12 cellular contexts compared by ENCODE assay signal in genomic region chr16:57600952-57601580, GRCh38. TPM values are rescaled to one million over a fixed set of nuclear protein-coding genes. Genes with fewer than 3 reads are reported as not detected.
DNase-seq lines count a peak whose midpoint lies in the region; ATAC-seq, FAIRE-seq and TF ChIP-seq lines count a peak whose summit lies in the region.
"Had no signal": no experiment of that assay in that cellular context is flagged by ENCODE, and none has a peak within 500 bp of the region (broad histone marks: within the 10 kb centered on the region; RNA-seq: fewer than 3 reads in every experiment).

No MANE protein-coding gene starts in this region.

- CTCF ChIA-PET in RWPE1 (lab: Yijun Ruan, JAX): interaction anchor here (0.6 to 3.6 kb wide), 15 partner anchors 11 to 304 kb away, joined by 3 to 22 read pairs (median 3); no protein-coding TSS in a partner anchor

- peaks cover 0 to 14% (median 5%) of the 10 kb centered on the region in 7 donors for H3K9me3 Mint-ChIP-seq in CD4-positive, CD25-positive, alpha-beta regulatory T cell
- peaks cover 0 to 12% of the 10 kb centered on the region in 2 donors for H3K9me3 Mint-ChIP-seq in activated naive CD4-positive, alpha-beta T cell treated with anti-CD3 and anti-CD28 coated beads, Interleukin-2, amount 50 U/mL, for 72 hours
- H3K9me3 Mint-ChIP-seq in natural killer cell treated with Interleukin-12 subunit alpha and Interleukin-12 subunit beta and Interleukin-15 and Interleukin-18, amount 100 ng/mL, for 72 hours: no peaks in the 10 kb centered on the region

- H3K4me3 Mint-ChIP-seq in CD4-positive, CD25-positive, alpha-beta regulatory T cell: peak overlapping the region in 3 of 4 donors; percentile 0 to 48 (median 36)
- H3K4me3 Mint-ChIP-seq in natural killer cell treated with Interleukin-12 subunit alpha and Interleukin-12 subunit beta and Interleukin-15 and Interleukin-18, amount 100 ng/mL, for 72 hours: peak overlapping the region; percentile 67

- H3K9me3 ChIP-seq in CD4-positive, CD25-positive, alpha-beta regulatory T cell (ENCODE audit: control insufficient read depth in 2 of 2, low read length in 2 of 2): no peaks in the 10 kb centered on the region

- H3K4me1 ChIP-seq in CD4-positive, CD25-positive, alpha-beta regulatory T cell (ENCODE audit: control insufficient read depth, insufficient read depth, low read length, poor library complexity, severe bottlenecking): peaks cover 29% of the 10 kb centered on the region

- no peaks in the 10 kb centered on the region for H3K36me3 ChIP-seq in CD4-positive, CD25-positive, alpha-beta regulatory T cell (ENCODE audit: control insufficient read depth, insufficient read depth, low read length)

- peak overlapping the region; percentile 47 to 96 (median 64) for H3K27ac Mint-ChIP-seq in CD4-positive, CD25-positive, alpha-beta regulatory T cell
- H3K27ac Mint-ChIP-seq in activated naive CD4-positive, alpha-beta T cell treated with anti-CD3 and anti-CD28 coated beads, Interleukin-2, amount 50 U/mL, for 72 hours: peak overlapping the region; percentile 90 to 95
- peak overlapping the region; percentile 80 to 92 for H3K27ac Mint-ChIP-seq in natural killer cell treated with Interleukin-12 subunit alpha and Interleukin-12 subunit beta and Interleukin-15 and Interleukin-18, amount 100 ng/mL, for 72 hours

- POLR2A ChIA-PET in RWPE1 (lab: Yijun Ruan, JAX; ENCODE audit: low non-redundant PET): no interaction called here

- H3K27me3 ChIP-seq in CD4-positive, CD25-positive, alpha-beta regulatory T cell (ENCODE audit: control insufficient read depth, insufficient read depth, low read length): no peaks in the 10 kb centered on the region

- H3K4me3 ChIP-seq in CD4-positive, CD25-positive, alpha-beta regulatory T cell (ENCODE audit: low read depth, low read length): no peak overlapping the region

- H3K27me3 Mint-ChIP-seq in CD4-positive, CD25-positive, alpha-beta regulatory T cell: peaks cover 15% of the 10 kb centered on the region
- H3K27me3 Mint-ChIP-seq in natural killer cell treated with Interleukin-12 subunit alpha and Interleukin-12 subunit beta and Interleukin-15 and Interleukin-18, amount 100 ng/mL, for 72 hours: no peaks in the 10 kb centered on the region

- peak overlapping the region; percentile 57 for H3K27ac ChIP-seq in CD4-positive, CD25-positive, alpha-beta regulatory T cell (ENCODE audit: insufficient read depth, low read length, poor library complexity, severe bottlenecking)
- H3K27ac ChIP-seq in RWPE1: no peak overlapping the region

- no peaks in the 10 kb centered on the region for H3K36me3 Mint-ChIP-seq in CD4-positive, CD25-positive, alpha-beta regulatory T cell
- H3K36me3 Mint-ChIP-seq in activated naive CD4-positive, alpha-beta T cell treated with anti-CD3 and anti-CD28 coated beads, Interleukin-2, amount 50 U/mL, for 72 hours: peaks cover 0 to 27% of the 10 kb centered on the region in 2 donors
- H3K36me3 Mint-ChIP-seq in natural killer cell treated with Interleukin-12 subunit alpha and Interleukin-12 subunit beta and Interleukin-15 and Interleukin-18, amount 100 ng/mL, for 72 hours: peaks cover 26% of the 10 kb centered on the region

- no peak for DNase-seq in CD4-positive, CD25-positive, alpha-beta regulatory T cell
- DNase-seq in GM19239 (ENCODE audit: insufficient read length, low spot score) (no peak), RWPE1 (ENCODE audit: low spot score) (no peak), NCI-H748 (lab: John Stamatoyannopoulos, UW; ENCODE audit: unreplicated experiment) (no peak)
- no peak for DNase-seq in activated naive CD4-positive, alpha-beta T cell treated with anti-CD3 and anti-CD28 coated beads, Interleukin-2, amount 50 U/mL, for 72 hours (ENCODE audit: low spot score in 2 of 2)
- DNase-seq in natural killer cell treated with Interleukin-12 subunit alpha and Interleukin-12 subunit beta and Interleukin-15 and Interleukin-18, amount 100 ng/mL, for 72 hours (ENCODE audit: low spot score): no peak
- DNase-seq: MV-4-11, NCI-H345 had no signal

- peak; percentile 26 for FAIRE-seq in GM19239 (lab: Jason Lieb, UNC)
- FAIRE-seq: islet of Langerhans had no signal

- no peak for TF ChIP-seq CTCF in RWPE1 (conservative IDR thresholded peaks at IDR 0.05; ENCODE audit: low read depth)

- no peak for ATAC-seq in CD4-positive, CD25-positive, alpha-beta regulatory T cell (ENCODE audit: low read depth in 2 of 2)
- no peak for ATAC-seq in activated naive CD4-positive, alpha-beta T cell treated with anti-CD3 and anti-CD28 coated beads, Interleukin-2, amount 50 U/mL, for 72 hours
- no peak for ATAC-seq in natural killer cell treated with Interleukin-12 subunit alpha and Interleukin-12 subunit beta and Interleukin-15 and Interleukin-18, amount 100 ng/mL, for 72 hours
- no peak for ATAC-seq in GM18873 (IDR thresholded peaks at IDR 0.05; ENCODE audit: low FRiP score, unreplicated experiment)
- no peak for ATAC-seq in HG03439 (IDR thresholded peaks at IDR 0.05; ENCODE audit: unreplicated experiment)

- H3K4me1 Mint-ChIP-seq in CD4-positive, CD25-positive, alpha-beta regulatory T cell: peaks cover 4 to 27% (median 15%) of the 10 kb centered on the region in 4 donors
- peaks cover 49 to 63% of the 10 kb centered on the region in 2 donors for H3K4me1 Mint-ChIP-seq in natural killer cell treated with Interleukin-12 subunit alpha and Interleukin-12 subunit beta and Interleukin-15 and Interleukin-18, amount 100 ng/mL, for 72 hours (ENCODE audit: low read depth in 2 of 2)

RNA-seq across cellular contexts. Expression of gene ADGRG1, which starts 27.4 kb away (rescaled TPM):
- 1.2 TPM for total RNA-seq in CD4-positive, CD25-positive, alpha-beta regulatory T cell
- polyA plus RNA-seq in CD4-positive, CD25-positive, alpha-beta regulatory T cell: under 1 TPM in 3 of 4 donors, not detected in 1; 0.16 to 0.48 (median 0.33) TPM
- 1 to 10 TPM; 4.3 to 8.2 TPM for total RNA-seq in activated naive CD4-positive, alpha-beta T cell treated with anti-CD3 and anti-CD28 coated beads, Interleukin-2, amount 50 U/mL, for 72 hours
- 10 to 100 TPM in 1 of 2 donors, 1 to 10 TPM in 1; 4.8 to 13.7 TPM for total RNA-seq in natural killer cell treated with Interleukin-12 subunit alpha and Interleukin-12 subunit beta and Interleukin-15 and Interleukin-18, amount 100 ng/mL, for 72 hours

RNA-seq across cellular contexts. Expression of gene ADGRG5, which starts 58.6 kb away (rescaled TPM):
- 0.72 TPM for total RNA-seq in CD4-positive, CD25-positive, alpha-beta regulatory T cell
- 1 to 10 TPM in 1 of 4 donors, under 1 TPM in 3; 0.26 to 1.1 (median 0.51) TPM for polyA plus RNA-seq in CD4-positive, CD25-positive, alpha-beta regulatory T cell
- total RNA-seq in activated naive CD4-positive, alpha-beta T cell treated with anti-CD3 and anti-CD28 coated beads, Interleukin-2, amount 50 U/mL, for 72 hours: 1 to 10 TPM; 2.6 to 5.3 TPM
- 10 to 100 TPM; 86.8 to 95.0 TPM for total RNA-seq in natural killer cell treated with Interleukin-12 subunit alpha and Interleukin-12 subunit beta and Interleukin-15 and Interleukin-18, amount 100 ng/mL, for 72 hours
- total RNA-seq: G401 had no signal

Comparison
In these comparisons a context has a peak if more than half of its experiments do, and no peak if none do; other contexts are left out.
1. RNA of gene ADGRG5, which starts 58.6 kb away (total RNA-seq): 86.8 to 95.0 TPM in natural killer cell treated with Interleukin-12 subunit alpha and Interleukin-12 subunit beta and Interleukin-15 and Interleukin-18, amount 100 ng/mL, for 72 hours; 2.6 to 5.3 TPM in activated naive CD4-positive, alpha-beta T cell treated with anti-CD3 and anti-CD28 coated beads, Interleukin-2, amount 50 U/mL, for 72 hours and 0.72 TPM in CD4-positive, CD25-positive, alpha-beta regulatory T cell (single experiment); every median in the first group is over 10 times any median in the second.
2. Peak in every context shown above with its lines, with median percentiles within 50 percentile points of each other: H3K27ac Mint-ChIP-seq.